Comparison of ENCODE assay signal across 17 cellular contexts in genomic region chr12:58007875-58008274, GRCh38.
"Had no signal": no experiment of that assay in that cellular context is flagged by ENCODE, and none has a peak within 500 bp of the region (broad histone marks: within the 10 kb centered on the region; RNA-seq: fewer than 3 reads in every experiment).

No MANE protein-coding gene starts in this region.

- H3K27me3 Mint-ChIP-seq: brain had no signal

- H3K9me3 Mint-ChIP-seq: brain; central memory CD8-positive, alpha-beta T cell; stimulated activated memory B cell treated with anti-CD40 and anti-IgM and Interleukin-4, amounts not matched to agents 10 μg/mL and 1 μg/mL and 100 μg/mL, for 72 hours; type B pancreatic cell had no signal

- ATAC-seq: naive thymus-derived CD4-positive, alpha-beta T cell; stimulated activated memory B cell treated with anti-CD40 and anti-IgM and Interleukin-4, amounts not matched to agents 10 μg/mL and 1 μg/mL and 100 μg/mL, for 72 hours had no signal

- H3K36me3 Mint-ChIP-seq: brain; stimulated activated memory B cell treated with anti-CD40 and anti-IgM and Interleukin-4, amounts not matched to agents 10 μg/mL and 1 μg/mL and 100 μg/mL, for 72 hours; type B pancreatic cell had no signal

- H3K4me3 ChIP-seq: skin epidermis had no signal

- DNase-seq: activated CD4-positive, alpha-beta T cell treated with anti-CD3 and anti-CD28 coated beads, Interleukin-2, amount 50 U/mL, for 4 hours; activated naive CD4-positive, alpha-beta T cell treated with anti-CD3 and anti-CD28 coated beads, Interleukin-2, amount 50 U/mL, for 16 hours; amygdala; cortex of kidney; effector CD8-positive, alpha-beta T cell; foreskin melanocyte; head of caudate nucleus; mammary epithelial cell; naive thymus-derived CD4-positive, alpha-beta T cell; retina; substantia nigra had no signal

- H3K4me1 Mint-ChIP-seq: central memory CD8-positive, alpha-beta T cell; stimulated activated memory B cell treated with anti-CD40 and anti-IgM and Interleukin-4, amounts not matched to agents 10 μg/mL and 1 μg/mL and 100 μg/mL, for 72 hours had no signal

- H3K4me3 Mint-ChIP-seq: brain; central memory CD8-positive, alpha-beta T cell; naive thymus-derived CD4-positive, alpha-beta T cell; stimulated activated memory B cell treated with anti-CD40 and anti-IgM and Interleukin-4, amounts not matched to agents 10 μg/mL and 1 μg/mL and 100 μg/mL, for 72 hours; T-helper 1 cell treated with Interleukin-12 subunit alpha and Interleukin-12 subunit beta and Interleukin-4 antibody, amounts not matched to agents 30 μg/mL and 1 μg/mL, for 36 hours; type B pancreatic cell had no signal
